1 cellular context compared by ENCODE assay signal in the genomic region with DNA sequence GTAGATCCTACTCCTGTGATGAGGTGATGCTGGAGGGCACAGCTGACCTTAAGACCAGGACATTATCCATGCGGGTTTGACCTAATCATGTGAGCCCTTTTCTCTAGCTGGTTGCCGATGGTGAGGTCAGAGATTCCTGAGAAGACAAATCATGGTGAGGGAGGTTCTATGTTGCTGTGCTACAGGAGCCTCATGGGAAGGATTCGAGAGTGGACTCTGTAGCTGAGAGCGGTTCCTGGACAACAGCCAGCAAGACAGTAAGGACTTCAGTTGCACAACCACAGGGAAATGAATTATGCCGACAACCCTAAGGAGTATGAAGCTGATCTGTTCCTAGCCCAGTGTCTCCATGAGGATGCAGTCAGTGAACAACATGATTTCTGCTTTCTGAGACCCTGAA.
TF ChIP-seq lines count a peak whose summit lies in the region.

No MANE protein-coding gene starts in this region.

TF ChIP-seq in WTC11, 78 proteins besides CTCF, POLR2A, EP300 and RAD21 (continued from another document):
- TF ChIP-seq, protein P1, sequence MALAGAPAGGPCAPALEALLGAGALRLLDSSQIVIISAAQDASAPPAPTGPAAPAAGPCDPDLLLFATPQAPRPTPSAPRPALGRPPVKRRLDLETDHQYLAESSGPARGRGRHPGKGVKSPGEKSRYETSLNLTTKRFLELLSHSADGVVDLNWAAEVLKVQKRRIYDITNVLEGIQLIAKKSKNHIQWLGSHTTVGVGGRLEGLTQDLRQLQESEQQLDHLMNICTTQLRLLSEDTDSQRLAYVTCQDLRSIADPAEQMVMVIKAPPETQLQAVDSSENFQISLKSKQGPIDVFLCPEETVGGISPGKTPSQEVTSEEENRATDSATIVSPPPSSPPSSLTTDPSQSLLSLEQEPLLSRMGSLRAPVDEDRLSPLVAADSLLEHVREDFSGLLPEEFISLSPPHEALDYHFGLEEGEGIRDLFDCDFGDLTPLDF (CRISPR knock-in tag; IDR thresholded peaks at IDR 0.05) = no peak
